In the genomic region with DNA sequence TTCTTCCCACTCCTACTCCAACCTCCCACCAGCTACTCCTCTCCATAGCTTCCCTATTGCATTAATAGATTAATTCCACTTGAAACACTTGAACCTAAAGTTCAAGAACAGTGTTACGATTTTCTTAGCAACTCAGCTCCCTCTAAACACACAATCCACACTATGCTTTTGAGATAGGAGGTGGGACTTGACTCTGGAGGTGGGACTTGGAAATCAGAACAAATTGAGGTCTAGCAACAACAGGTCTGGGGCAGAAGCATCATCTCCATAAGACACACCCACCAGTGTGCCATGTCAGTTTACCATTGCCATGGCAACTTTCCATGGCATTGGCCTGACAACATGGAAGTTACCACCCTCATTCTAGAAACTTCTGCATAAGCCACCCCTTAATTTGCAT, we compare ENCODE assay signal across 25 cellular contexts.
"Had no signal": no experiment of that assay in that cellular context is flagged by ENCODE, and none has a peak within 500 bp of the region (broad histone marks: within the 10 kb centered on the region; RNA-seq: fewer than 3 reads in every experiment).

No MANE protein-coding gene starts in this region.

- H3K4me3 ChIP-seq: esophagus squamous epithelium, heart right ventricle, left ventricle myocardium inferior, neural progenitor cell, right lobe of liver, suprapubic skin, transverse colon had no signal

- H3K9me3 ChIP-seq: esophagus squamous epithelium, heart right ventricle, left ventricle myocardium inferior, right lobe of liver, suprapubic skin, transverse colon had no signal

- H3K27ac Mint-ChIP-seq: effector memory CD8-positive, alpha-beta T cell; naive thymus-derived CD4-positive, alpha-beta T cell; nephron; neural progenitor cell; progenitor cell of endocrine pancreas; stimulated activated naive CD8-positive, alpha-beta T cell treated with anti-CD3 and anti-CD28 coated beads, Interleukin-15, amount 100 ng/mL, for 72 hours had no signal

- ATAC-seq: effector memory CD8-positive, alpha-beta T cell; heart right ventricle; left cardiac atrium; naive thymus-derived CD4-positive, alpha-beta T cell; right lobe of liver; stimulated activated naive CD8-positive, alpha-beta T cell treated with anti-CD3 and anti-CD28 coated beads, Interleukin-15, amount 100 ng/mL, for 72 hours had no signal

- H3K4me1 Mint-ChIP-seq: naive thymus-derived CD4-positive, alpha-beta T cell; nephron; neural progenitor cell; stimulated activated naive CD8-positive, alpha-beta T cell treated with anti-CD3 and anti-CD28 coated beads, Interleukin-15, amount 100 ng/mL, for 72 hours had no signal

- H3K27me3 ChIP-seq: esophagus squamous epithelium, heart right ventricle, neural progenitor cell, right lobe of liver, suprapubic skin, transverse colon had no signal

- H3K4me3 Mint-ChIP-seq: effector memory CD8-positive, alpha-beta T cell; naive thymus-derived CD4-positive, alpha-beta T cell; nephron; neural progenitor cell; stimulated activated naive CD8-positive, alpha-beta T cell treated with anti-CD3 and anti-CD28 coated beads, Interleukin-15, amount 100 ng/mL, for 72 hours had no signal

- H3K36me3 ChIP-seq: esophagus squamous epithelium, heart right ventricle, left ventricle myocardium inferior, neural progenitor cell, right lobe of liver, suprapubic skin, transverse colon had no signal

- H3K36me3 Mint-ChIP-seq: naive thymus-derived CD4-positive, alpha-beta T cell; neural progenitor cell had no signal

- H3K9ac ChIP-seq: neural progenitor cell, parathyroid adenoma had no signal

- H3K4me1 ChIP-seq: esophagus squamous epithelium, heart right ventricle, left ventricle myocardium inferior, neural progenitor cell, parathyroid adenoma, right lobe of liver, suprapubic skin, transverse colon had no signal

- H3K27me3 Mint-ChIP-seq: effector memory CD8-positive, alpha-beta T cell; stimulated activated naive CD8-positive, alpha-beta T cell treated with anti-CD3 and anti-CD28 coated beads, Interleukin-15, amount 100 ng/mL, for 72 hours had no signal

- H3K79me2 ChIP-seq: parathyroid adenoma had no signal

- DNase-seq: cortex of kidney; effector memory CD8-positive, alpha-beta T cell; erythroblast; esophagus squamous epithelium; foreskin melanocyte; glutamatergic neuron; heart right ventricle; hippocampal formation; left cardiac atrium; left ventricle myocardium inferior; mesenchymal stem cell; midbrain; naive thymus-derived CD4-positive, alpha-beta T cell; right lobe of liver; small intestine; stimulated activated CD4-positive, alpha-beta T cell treated with anti-CD3 and anti-CD28 coated beads, Interleukin-15, amount 100 ng/mL, for 24 hours; stimulated activated CD4-positive, alpha-beta T cell treated with anti-CD3 and anti-CD28 coated beads, Interleukin-2, amount 100 ng/mL, for 48 hours; stimulated activated naive CD4-positive, alpha-beta T cell; stimulated activated naive CD8-positive, alpha-beta T cell treated with anti-CD3 and anti-CD28 coated beads, Interleukin-15, amount 100 ng/mL, for 72 hours; transverse colon had no signal

- H2AFZ ChIP-seq: neural progenitor cell, parathyroid adenoma had no signal

- H3K27ac ChIP-seq: esophagus squamous epithelium, heart right ventricle, left ventricle myocardium inferior, neural progenitor cell, parathyroid adenoma, right lobe of liver, suprapubic skin, transverse colon had no signal

- H3K4me2 ChIP-seq: neural progenitor cell had no signal
